In the genomic region with DNA sequence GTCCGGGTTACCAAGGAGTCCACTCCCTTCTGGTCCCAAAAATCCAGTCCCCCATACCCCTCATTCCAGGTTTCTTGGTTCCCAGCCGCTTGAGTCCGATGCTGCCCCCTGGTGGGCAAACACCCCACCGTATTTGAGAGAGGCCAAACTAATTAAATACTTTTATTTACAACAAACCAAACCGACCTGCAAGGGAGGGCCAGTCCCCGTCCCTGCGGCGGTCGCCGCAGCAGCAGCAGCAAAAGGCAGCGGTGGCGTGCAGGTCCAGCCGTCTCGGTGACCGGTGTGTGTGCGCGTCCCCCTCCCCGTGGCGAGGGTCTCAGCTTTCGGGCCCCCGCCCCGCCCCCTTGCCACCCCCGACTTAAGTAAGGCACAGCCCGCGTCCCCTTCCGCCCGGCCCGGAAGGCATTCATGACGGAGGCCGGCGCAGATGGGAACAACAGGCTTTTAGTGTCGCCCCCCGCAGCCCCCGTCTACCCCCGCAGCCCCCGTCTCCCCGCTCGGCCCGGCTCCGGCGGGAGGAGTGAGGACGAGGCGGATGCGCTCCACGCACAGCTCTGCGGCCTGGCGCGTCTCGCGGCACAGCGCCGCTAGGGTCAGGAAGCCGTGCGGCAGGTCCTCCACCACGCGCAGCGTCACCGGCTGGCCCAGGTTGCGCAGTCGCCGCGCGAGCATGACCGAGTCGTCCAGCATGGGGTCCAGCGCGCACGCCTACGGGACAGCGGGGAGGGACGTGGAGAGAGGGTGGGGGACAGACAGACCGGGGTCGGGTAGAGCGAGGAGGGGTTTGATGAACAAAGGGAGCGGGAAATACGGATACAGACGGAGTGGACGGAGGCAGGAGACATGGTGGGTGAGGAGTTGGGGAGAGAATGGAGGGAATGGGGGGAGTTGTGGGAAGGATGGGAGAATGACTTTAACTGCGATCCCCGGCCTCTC, we compare ENCODE assay signal across 8 cellular contexts. TPM values are rescaled to one million over a fixed set of nuclear protein-coding genes. Genes with fewer than 3 reads are reported as not detected.
DNase-seq lines count a peak whose midpoint lies in the region; ATAC-seq and TF ChIP-seq lines count a peak whose summit lies in the region.

No MANE protein-coding gene starts in this region.

- peak overlapping the region; percentile 70 for H3K27ac Mint-ChIP-seq in activated CD4-positive, alpha-beta T cell treated with anti-CD3 and anti-CD28 coated beads, Interleukin-2, amount 10 ng/mL, durations not matched to agents 24 days and 14 days

- H3K36me3 ChIP-seq in left lung = peaks cover 0 to 21% of the 10 kb centered on the region in 2 donors

- intact Hi-C loops in activated CD4-positive, alpha-beta T cell treated with anti-CD3 and anti-CD28 coated beads, Interleukin-2, amount 10 ng/mL, durations not matched to agents 24 days and 14 days (cut with micrococcal nuclease) = no loop called here
- intact Hi-C loops in left lung (cut with DNase I) = no loop called here

- H3K36me3 Mint-ChIP-seq in activated CD4-positive, alpha-beta T cell treated with anti-CD3 and anti-CD28 coated beads, Interleukin-2, amount 10 ng/mL, durations not matched to agents 24 days and 14 days (ENCODE audit: low read depth) = peaks cover 38% of the 10 kb centered on the region

- peak overlapping the region; percentile 84 for H3K4me3 Mint-ChIP-seq in activated CD4-positive, alpha-beta T cell treated with anti-CD3 and anti-CD28 coated beads, Interleukin-2, amount 10 ng/mL, durations not matched to agents 24 days and 14 days

- no peaks in the 10 kb centered on the region for H3K9me3 Mint-ChIP-seq in activated CD4-positive, alpha-beta T cell treated with anti-CD3 and anti-CD28 coated beads, Interleukin-2, amount 10 ng/mL, durations not matched to agents 24 days and 14 days

- peaks cover 9 to 27% of the 10 kb centered on the region in 2 donors for H3K4me1 ChIP-seq in left lung

- H3K4me3 ChIP-seq in coronary artery (peak overlapping the region; percentile 71), left lung (peak overlapping the region; percentile 46 to 50)

- H3K27me3 ChIP-seq in left lung = peaks cover 0 to 7% of the 10 kb centered on the region in 2 donors

- DNase-seq in SIG-M5 treated with dmso at 0.1 percent for 504 hours (lab: John Stamatoyannopoulos, UW; ENCODE audit: unreplicated experiment) = peak; percentile 50
- no peak for DNase-seq in SIG-M5 (lab: John Stamatoyannopoulos, UW)
- peak; percentile 48 for DNase-seq in NCI-H226
- DNase-seq in activated CD4-positive, alpha-beta T cell treated with anti-CD3 and anti-CD28 coated beads, Interleukin-2, amount 10 ng/mL, durations not matched to agents 24 days and 14 days = peak; percentile 90
- peak; percentile 83 for DNase-seq in coronary artery (ENCODE audit: low spot score)
- DNase-seq in left lung = peak; percentile 72 to 95
- DNase-seq in stimulated activated CD4-positive, alpha-beta T cell treated with anti-CD3 and anti-CD28 coated beads, Interleukin-1b, Interleukin-23, amount 100 ng/mL, for 48 hours = peak; percentile 67

- TF ChIP-seq CTCF in coronary artery (IDR thresholded peaks at IDR 0.05) (peak; percentile 69), left lung (IDR thresholded peaks at IDR 0.05) (peak; percentile 71 to 73)

- H3K27ac ChIP-seq in coronary artery (peak overlapping the region in 1 of 2 donors; percentile 55), left lung (peak overlapping the region; percentile 17 to 45)

- no peaks in the 10 kb centered on the region for H3K9me3 ChIP-seq in left lung

- no peaks in the 10 kb centered on the region for H3K27me3 Mint-ChIP-seq in activated CD4-positive, alpha-beta T cell treated with anti-CD3 and anti-CD28 coated beads, Interleukin-2, amount 10 ng/mL, durations not matched to agents 24 days and 14 days

- peak; percentile 76 for ATAC-seq in left lung
- ATAC-seq in HG03097 (IDR thresholded peaks at IDR 0.05; ENCODE audit: low FRiP score, unreplicated experiment) = no peak

- peaks cover 31% of the 10 kb centered on the region for H3K4me1 Mint-ChIP-seq in activated CD4-positive, alpha-beta T cell treated with anti-CD3 and anti-CD28 coated beads, Interleukin-2, amount 10 ng/mL, durations not matched to agents 24 days and 14 days

RNA-seq across cellular contexts. Expression of gene CNFN, which starts 11.5 kb away (rescaled TPM):
- not detected in 2 replicates for total RNA-seq in activated CD4-positive, alpha-beta T cell treated with anti-CD3 and anti-CD28 coated beads, Interleukin-2, amount 10 ng/mL, durations not matched to agents 24 days and 14 days
- total RNA-seq in left lung = 1 to 10 TPM; 1.2 to 3.2 TPM

RNA-seq across cellular contexts. Expression of gene LIPE, which starts 25.6 kb away (rescaled TPM):
- total RNA-seq in activated CD4-positive, alpha-beta T cell treated with anti-CD3 and anti-CD28 coated beads, Interleukin-2, amount 10 ng/mL, durations not matched to agents 24 days and 14 days = 35.0 and 39.1 TPM in 2 replicates
- total RNA-seq in left lung = 1 to 10 TPM; 4.0 to 5.9 TPM

RNA-seq across cellular contexts. Expression of gene CXCL17, which starts 41.1 kb away (rescaled TPM):
- not detected in 2 replicates for total RNA-seq in activated CD4-positive, alpha-beta T cell treated with anti-CD3 and anti-CD28 coated beads, Interleukin-2, amount 10 ng/mL, durations not matched to agents 24 days and 14 days
- 100 to 1,000 TPM; 162 to 257 TPM for total RNA-seq in left lung

Comparison
In these comparisons a context has a peak if more than half of its experiments do, and no peak if none do; other contexts are left out.
1. RNA of gene CXCL17, which starts 41.1 kb away (total RNA-seq): 162 to 257 TPM in left lung; not detected in activated CD4-positive, alpha-beta T cell treated with anti-CD3 and anti-CD28 coated beads, Interleukin-2, amount 10 ng/mL, durations not matched to agents 24 days and 14 days; every median in the first group is over 100 times any median in the second.